ENCODE assay signal across 25 cellular contexts in genomic region chr13:87208636-87209035, GRCh38.
"Had no signal": no experiment of that assay in that cellular context is flagged by ENCODE, and none has a peak within 500 bp of the region (broad histone marks: within the 10 kb centered on the region; RNA-seq: fewer than 3 reads in every experiment).

No MANE protein-coding gene starts in this region.

- H3K36me3 ChIP-seq: colonic mucosa, gastrocnemius medialis, heart left ventricle, lower lobe of right lung, pancreas, right lobe of liver, suprapubic skin, vagina had no signal

- H2AFZ ChIP-seq: hepatocyte had no signal

- FAIRE-seq: pancreas, small intestine had no signal

- H3K27me3 ChIP-seq: colonic mucosa, gastrocnemius medialis, heart left ventricle, hepatocyte, pancreas, right lobe of liver, suprapubic skin, vagina had no signal

- DNase-seq: colonic mucosa; effector CD8-positive, alpha-beta T cell; endodermal cell; foreskin fibroblast; gastrocnemius medialis; heart left ventricle; kidney; left colon; left ventricle myocardium superior; lower lobe of right lung; natural killer cell; occipital lobe; pancreas; right lobe of liver; small intestine; stimulated activated CD4-positive, alpha-beta T cell treated with anti-CD3 and anti-CD28 coated beads, Interleukin-15, amount 100 ng/mL, for 24 hours; stimulated activated CD4-positive, alpha-beta T cell treated with anti-CD3 and anti-CD28 coated beads, Interleukin-2, amount 100 ng/mL, for 48 hours; stimulated activated naive CD4-positive, alpha-beta T cell; stimulated activated naive CD8-positive, alpha-beta T cell treated with anti-CD3 and anti-CD28 coated beads, Interleukin-15, amount 100 ng/mL, for 72 hours; trophoblast cell had no signal

- ATAC-seq: esophagus mucosa; gastrocnemius medialis; heart left ventricle; left colon; left ventricle myocardium superior; lower lobe of right lung; natural killer cell; pancreas; right lobe of liver; stimulated activated naive CD8-positive, alpha-beta T cell treated with anti-CD3 and anti-CD28 coated beads, Interleukin-15, amount 100 ng/mL, for 72 hours had no signal

- H3K27ac ChIP-seq: colonic mucosa, epithelial cell of prostate, gastrocnemius medialis, heart left ventricle, hepatocyte, lower lobe of right lung, pancreas, right lobe of liver, suprapubic skin, vagina had no signal

- H3K79me2 ChIP-seq: hepatocyte had no signal

- H3K4me2 ChIP-seq: hepatocyte had no signal

- H3K4me3 ChIP-seq: colonic mucosa, gastrocnemius medialis, heart left ventricle, hepatocyte, lower lobe of right lung, pancreas, right lobe of liver, suprapubic skin, vagina had no signal

- H3K9me3 ChIP-seq: colonic mucosa, gastrocnemius medialis, heart left ventricle, lower lobe of right lung, pancreas, right lobe of liver, vagina had no signal

- H3K4me1 ChIP-seq: colonic mucosa, gastrocnemius medialis, heart left ventricle, lower lobe of right lung, pancreas, right lobe of liver, suprapubic skin, vagina had no signal
